9 cellular contexts compared by ENCODE assay signal in genomic region chr2:128473175-128474013, GRCh38.
DNase-seq lines count a peak whose midpoint lies in the region; ATAC-seq and TF ChIP-seq lines count a peak whose summit lies in the region.
"Had no signal": no experiment of that assay in that cellular context is flagged by ENCODE, and none has a peak within 500 bp of the region (broad histone marks: within the 10 kb centered on the region; RNA-seq: fewer than 3 reads in every experiment).

No MANE protein-coding gene starts in this region.

- H3K36me3 ChIP-seq in colonic mucosa (no peaks in the 10 kb centered on the region), upper lobe of right lung (no peaks in the 10 kb centered on the region)

- POLR2A ChIA-PET in naive thymus-derived CD8-positive, alpha-beta T cell (lab: Charles Lee): no interaction called here

- no peaks in the 10 kb centered on the region for H3K27me3 ChIP-seq in colonic mucosa
- H3K27me3 ChIP-seq in upper lobe of right lung: no peaks in the 10 kb centered on the region

- ATAC-seq in GM21723 (IDR thresholded peaks at IDR 0.05; ENCODE audit: unreplicated experiment) (peak; percentile 82), upper lobe of right lung (peak; percentile 71)
- no peak for ATAC-seq in naive thymus-derived CD8-positive, alpha-beta T cell

- H3K27ac Mint-ChIP-seq in naive thymus-derived CD8-positive, alpha-beta T cell: no peak overlapping the region

- H3K9me3 ChIP-seq in colonic mucosa (peaks cover 3% of the 10 kb centered on the region), upper lobe of right lung (peaks cover 6% of the 10 kb centered on the region)

- H3K36me3 Mint-ChIP-seq in naive thymus-derived CD8-positive, alpha-beta T cell: peaks cover 0 to 16% (median 2%) of the 10 kb centered on the region in 3 donors

- H3K4me1 ChIP-seq in colonic mucosa: no peaks in the 10 kb centered on the region
- peaks cover 12% of the 10 kb centered on the region for H3K4me1 ChIP-seq in upper lobe of right lung

- in situ Hi-C loops in G401 (cut with HindIII; ENCODE audit: low sequenced_read_pairs): no loop called here

- DNase-seq in G401 (ENCODE audit: low spot score): peak; percentile 86
- peak; percentile 54 to 82 for DNase-seq in NCI-H524 (lab: John Stamatoyannopoulos, UW)
- peak; percentile 38 for DNase-seq in colonic mucosa
- no peak for DNase-seq in naive thymus-derived CD8-positive, alpha-beta T cell
- DNase-seq in upper lobe of right lung: peak; percentile 65
- DNase-seq in NCI-H774 (lab: John Stamatoyannopoulos, UW): no peak
- no peak for DNase-seq in DMS153 treated with DMSO at 0.1 percent for 48 hours (lab: John Stamatoyannopoulos, UW; ENCODE audit: unreplicated experiment)

- peaks cover 0 to 29% (median 10%) of the 10 kb centered on the region in 9 donors for H3K9me3 Mint-ChIP-seq in naive thymus-derived CD8-positive, alpha-beta T cell

- H3K27me3 Mint-ChIP-seq in naive thymus-derived CD8-positive, alpha-beta T cell: peaks cover 12 to 50% (median 18%) of the 10 kb centered on the region in 5 donors

- TF ChIP-seq CTCF in colonic mucosa (IDR thresholded peaks at IDR 0.05) (no peak), upper lobe of right lung (IDR thresholded peaks at IDR 0.05) (no peak)

- intact Hi-C loops in colonic mucosa (cut with DNase I): no loop called here
- intact Hi-C loops in upper lobe of right lung (cut with DNase I): no loop called here

- no peak overlapping the region for H3K27ac ChIP-seq in colonic mucosa
- peak overlapping the region; percentile 68 for H3K27ac ChIP-seq in upper lobe of right lung
- H3K27ac ChIP-seq: epithelial cell of prostate had no signal

- H3K4me3 Mint-ChIP-seq in naive thymus-derived CD8-positive, alpha-beta T cell: peak overlapping the region in 6 of 10 donors; percentile 34 to 79 (median 60)

- H3K4me3 ChIP-seq in colonic mucosa (no peak overlapping the region), upper lobe of right lung (peak overlapping the region; percentile 31)

- no peak overlapping the region for H3K9ac ChIP-seq in colonic mucosa (ENCODE audit: low read depth in 2 of 2, low read length in 2 of 2)

- H3K4me1 Mint-ChIP-seq in naive thymus-derived CD8-positive, alpha-beta T cell: peaks cover 2 to 19% (median 9%) of the 10 kb centered on the region in 4 donors

Comparison
In these comparisons a context has a peak if more than half of its experiments do, and no peak if none do; other contexts are left out.
1. DNase-seq: peak in G401 (single experiment), NCI-H524 (2 of 2), colonic mucosa (single experiment) and upper lobe of right lung (single experiment); none in naive thymus-derived CD8-positive, alpha-beta T cell (0 of 10), NCI-H774 (single experiment) and DMS153 treated with DMSO at 0.1 percent for 48 hours (single experiment).
2. ATAC-seq: peak in GM21723 (single experiment) and upper lobe of right lung (single experiment); none in naive thymus-derived CD8-positive, alpha-beta T cell (0 of 2).